In genomic region chr15:60363903-60364302, GRCh38 we compare ENCODE assay signal across 3 cellular contexts.
TF ChIP-seq lines count a peak whose summit lies in the region.

No MANE protein-coding gene starts in this region.

TF ChIP-seq in SK-N-SH, 30 proteins besides CTCF, POLR2A, EP300 and RAD21 (continued from another document):
- TF ChIP-seq ZBTB33 (IDR thresholded peaks at IDR 0.05; ENCODE audit: borderline replicate concordance, low read depth) (no peak), FOXJ3 (CRISPR knock-in tag; IDR thresholded peaks at IDR 0.05) (no peak), YY1 (IDR thresholded peaks at IDR 0.05; ENCODE audit: low read depth) (no peak), ELF1 (IDR thresholded peaks at IDR 0.05) (no peak), GABPA (IDR thresholded peaks at IDR 0.05; ENCODE audit: low read depth) (no peak), TEAD4 (IDR thresholded peaks at IDR 0.05; ENCODE audit: borderline replicate concordance, insufficient read depth) (no peak), EZH2phosphoT487 (IDR thresholded peaks at IDR 0.05; ENCODE audit: borderline replicate concordance, low read depth) (no peak)
TF ChIP-seq in SK-N-SH: peak in this region for 1.

TF ChIP-seq in SK-N-SH treated with all-trans-retinoic acid at 6 μM for 48 hours, 23 proteins besides CTCF, POLR2A, EP300 and RAD21:
- TF ChIP-seq CSRNP3 (CRISPR knock-in tag; IDR thresholded peaks at IDR 0.05) (no peak), ZC3H10 (CRISPR knock-in tag; IDR thresholded peaks at IDR 0.05) (no peak), ZFP3 (CRISPR knock-in tag; IDR thresholded peaks at IDR 0.05) (no peak), TOX (CRISPR knock-in tag; IDR thresholded peaks at IDR 0.05; ENCODE audit: borderline replicate concordance) (no peak), TCF4 (CRISPR knock-in tag; IDR thresholded peaks at IDR 0.05; ENCODE audit: borderline replicate concordance) (no peak), ISL1 (CRISPR knock-in tag; IDR thresholded peaks at IDR 0.05) (no peak), ZFP30 (CRISPR knock-in tag; IDR thresholded peaks at IDR 0.05) (no peak), ARNTL (CRISPR knock-in tag; IDR thresholded peaks at IDR 0.05; ENCODE audit: borderline replicate concordance, low read depth) (no peak), CREB5 (CRISPR knock-in tag; IDR thresholded peaks at IDR 0.05; ENCODE audit: low read depth) (no peak), ZNF565 (CRISPR knock-in tag; conservative IDR thresholded peaks at IDR 0.05; ENCODE audit: low read depth) (no peak), GLIS3 (CRISPR knock-in tag; IDR thresholded peaks at IDR 0.05) (no peak), PPARA (CRISPR knock-in tag; IDR thresholded peaks at IDR 0.05; ENCODE audit: borderline replicate concordance) (no peak), ESRRG (CRISPR knock-in tag; IDR thresholded peaks at IDR 0.05) (no peak), SNAI2 (CRISPR knock-in tag; IDR thresholded peaks at IDR 0.05) (no peak), TSHZ2 (CRISPR knock-in tag; IDR thresholded peaks at IDR 0.05) (no peak)
TF ChIP-seq in SK-N-SH treated with all-trans-retinoic acid at 6 μM for 48 hours: peak in this region for 0.

TF ChIP-seq in endothelial cell of umbilical vein, 7 proteins besides CTCF, POLR2A, EP300 and RAD21 (continued from another document):
- TF ChIP-seq POLR2AphosphoS5 (IDR thresholded peaks at IDR 0.05; ENCODE audit: insufficient read depth, low read depth, low read length) (no peak), GATA2 (IDR thresholded peaks at IDR 0.05; ENCODE audit: insufficient read depth, insufficient read length, low read depth, low read length) (no peak), JUN (IDR thresholded peaks at IDR 0.05; ENCODE audit: borderline replicate concordance, insufficient read depth, insufficient read length, low read depth) (no peak)
